Comparison of ENCODE assay signal across 20 cellular contexts in the genomic region with DNA sequence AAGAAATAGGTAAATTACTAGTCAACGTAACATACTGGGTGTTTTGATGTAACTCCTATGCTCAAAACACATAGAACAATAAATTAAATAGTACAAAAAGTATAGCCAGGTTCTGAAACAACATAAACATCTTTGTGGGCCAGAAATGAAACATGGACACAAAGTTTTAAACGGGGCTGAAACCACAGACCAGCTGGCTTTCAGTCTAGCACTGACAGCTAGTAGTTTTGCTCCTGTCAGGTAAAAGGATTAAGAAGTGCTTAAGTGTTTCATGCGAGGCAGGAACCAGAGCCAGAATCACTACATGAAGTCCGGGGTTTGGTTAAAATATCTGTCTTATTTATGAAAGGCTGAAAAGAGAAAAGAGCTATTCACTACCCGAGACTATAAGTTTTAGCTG. TPM values are rescaled to one million over a fixed set of nuclear protein-coding genes. Genes with fewer than 3 reads are reported as not detected.
DNase-seq lines count a peak whose midpoint lies in the region; ATAC-seq and TF ChIP-seq lines count a peak whose summit lies in the region.
"Had no signal": no experiment of that assay in that cellular context is flagged by ENCODE, and none has a peak within 500 bp of the region (broad histone marks: within the 10 kb centered on the region; RNA-seq: fewer than 3 reads in every experiment).

No MANE protein-coding gene starts in this region.

- POLR2A ChIA-PET in CD4-positive, alpha-beta memory T cell (lab: Charles Lee; ENCODE audit: partially characterized antibody), result no interaction called here

- H3K36me3 ChIP-seq in KMS-11 (ENCODE audit: insufficient read depth) (no peaks in the 10 kb centered on the region; the same call in 1 of the 2 replicates), HAP-1 (replicated peaks) (peaks cover 9% of the 10 kb centered on the region)
- H3K36me3 ChIP-seq in CD4-positive, alpha-beta memory T cell (ENCODE audit: insufficient read depth, low read length), result peaks cover 10% of the 10 kb centered on the region

- in situ Hi-C loops in HAP-1 (cut with MboI; ENCODE audit: low sequenced_read_pairs), result no loop called here

- H3K36me3 Mint-ChIP-seq in CD4-positive, alpha-beta memory T cell, result peaks cover 41 to 45% of the 10 kb centered on the region in 2 donors

- H3K4me1 Mint-ChIP-seq in CD4-positive, alpha-beta memory T cell, result peaks cover 0 to 2% (median 2%) of the 10 kb centered on the region in 4 donors

- CTCF ChIA-PET in CD4-positive, alpha-beta memory T cell (lab: Charles Lee; ENCODE audit: partially characterized antibody), result no interaction called here

- DNase-seq in GM12865 (ENCODE audit: low read depth) (peak; percentile 66), lower leg skin (ENCODE audit: low spot score in 2 of 2) (no peak), HAP-1 (ENCODE audit: low spot score in 2 of 2) (no peak), GM10266 (ENCODE audit: extremely low spot score) (no peak)
- no peak for DNase-seq in CD4-positive, alpha-beta memory T cell
- DNase-seq: DMS 273 treated with DMSO at 0.1 percent for 48 hours; GOT3; KBM-7; NCI-H1105; NCI-H187 treated with DMSO at 0.1 percent for 48 hours; NCI-H2171 treated with DMSO at 0.1 percent for 48 hours; NK-92 treated with Interleukin-12 subunit alpha and Interleukin-12 subunit beta, amount 100 ng/mL, for 24 hours; OCI-M1; SJCRH30 had no signal

- H3K4me1 ChIP-seq in KMS-11 (ENCODE audit: low read depth, poor library complexity, severe bottlenecking), result peaks cover 43% of the 10 kb centered on the region
- H3K4me1 ChIP-seq in CD4-positive, alpha-beta memory T cell (ENCODE audit: insufficient read depth, low read length), result no peaks in the 10 kb centered on the region
- peaks cover 13% of the 10 kb centered on the region for H3K4me1 ChIP-seq in HAP-1
- H3K4me1 ChIP-seq: BLaER1, SJCRH30 had no signal

- H3K27ac ChIP-seq in KMS-11, result peak overlapping the region; percentile 44; the same call in 1 of the 2 replicates
- no peak overlapping the region for H3K27ac ChIP-seq in CD4-positive, alpha-beta memory T cell (ENCODE audit: low read depth, low read length)
- H3K27ac ChIP-seq: 22Rv1, BLaER1, RWPE1, SJCRH30 had no signal

- no peak overlapping the region for H3K9ac ChIP-seq in KMS-11
- H3K9ac ChIP-seq: BLaER1 had no signal

- no peak for TF ChIP-seq POLR2A in lower leg skin (IDR thresholded peaks at IDR 0.05)

- no peak overlapping the region for H3K4me3 ChIP-seq in GM12865 (ENCODE audit: low read depth, low read length)
- no peak overlapping the region for H3K4me3 ChIP-seq in KMS-11 (IDR thresholded peaks at IDR 0.05; ENCODE audit: insufficient read depth, low read depth, low read length)
- H3K4me3 ChIP-seq in lower leg skin (ENCODE audit: low read depth, poor library complexity, severe bottlenecking), result no peak overlapping the region
- no peak overlapping the region for H3K4me3 ChIP-seq in CD4-positive, alpha-beta memory T cell (ENCODE audit: low read length in 2 of 2)
- H3K4me3 ChIP-seq in HAP-1, result no peak overlapping the region
- H3K4me3 ChIP-seq: BLaER1, SJCRH30 had no signal

- H3K27me3 ChIP-seq in KMS-11 (ENCODE audit: insufficient read depth, low read depth) (no peaks in the 10 kb centered on the region), HAP-1 (ENCODE audit: low read depth) (no peaks in the 10 kb centered on the region)
- H3K27me3 ChIP-seq in CD4-positive, alpha-beta memory T cell (ENCODE audit: insufficient read depth, low read length), result no peaks in the 10 kb centered on the region
- H3K27me3 ChIP-seq: BLaER1, SJCRH30 had no signal

- no peaks in the 10 kb centered on the region for H3K9me3 Mint-ChIP-seq in CD4-positive, alpha-beta memory T cell

- no peak overlapping the region for H3K27ac Mint-ChIP-seq in CD4-positive, alpha-beta memory T cell

- H4K20me1 ChIP-seq in KMS-11 (ENCODE audit: insufficient read depth), result no peaks in the 10 kb centered on the region

- H2AFZ ChIP-seq in KMS-11 (ENCODE audit: low read depth), result no peak overlapping the region

- H3K4me3 Mint-ChIP-seq in CD4-positive, alpha-beta memory T cell, result no peak overlapping the region

- TF ChIP-seq CTCF in GM12865 (IDR thresholded peaks at IDR 0.05; ENCODE audit: insufficient read depth, low read depth, low read length, missing control alignments) (no peak), KMS-11 (conservative IDR thresholded peaks at IDR 0.05; ENCODE audit: low read depth, low read length) (no peak), lower leg skin (IDR thresholded peaks at IDR 0.05) (no peak), GM10266 (IDR thresholded peaks at IDR 0.05; ENCODE audit: control insufficient read depth, insufficient read depth, low read depth, missing control alignments) (no peak)

- H3K79me2 ChIP-seq in KMS-11 (ENCODE audit: insufficient read depth, low read depth), result peaks cover 19% of the 10 kb centered on the region; the same call in 1 of the 2 replicates

- no peaks in the 10 kb centered on the region for H3K27me3 Mint-ChIP-seq in CD4-positive, alpha-beta memory T cell

- intact Hi-C loops in lower leg skin (cut with DNase I; ENCODE audit: low total_unique reads), result no loop called here
- intact Hi-C loops in CD4-positive, alpha-beta memory T cell (cut with micrococcal nuclease), result no loop called here

- no peaks in the 10 kb centered on the region for H3K9me3 ChIP-seq in CD4-positive, alpha-beta memory T cell (ENCODE audit: control insufficient read depth in 1 of 2, low read length in 2 of 2)
- H3K9me3 ChIP-seq in HAP-1, result no peaks in the 10 kb centered on the region
- H3K9me3 ChIP-seq: BLaER1, SJCRH30 had no signal

- ATAC-seq in GM19035 (IDR thresholded peaks at IDR 0.05; ENCODE audit: unreplicated experiment) (peak; percentile 56), HG02642 (IDR thresholded peaks at IDR 0.05; ENCODE audit: poor library complexity, unreplicated experiment) (peak; percentile 62)

- H3K4me2 ChIP-seq in KMS-11, result peak overlapping the region; percentile 91
- H3K4me2 ChIP-seq: BLaER1 had no signal

- WGBS in lower leg skin, 2 donors, result 92 to 93% methylated on average over 5 of the region's 5 CpGs

RNA-seq across cellular contexts. Expression of a gene that starts 19.5 kb away (rescaled TPM):
- total RNA-seq in lower leg skin, result 10 to 100 TPM; 23.8 to 30.4 (median 26.0) TPM
- total RNA-seq in CD4-positive, alpha-beta memory T cell, result 10 to 100 TPM; 20.3 to 21.7 TPM
- polyA plus RNA-seq in CD4-positive, alpha-beta memory T cell, result 10 to 100 TPM; 36.7 to 37.1 TPM

RNA-seq across cellular contexts. Expression of a gene that starts 35.3 kb away (rescaled TPM):
- 10 to 100 TPM; 31.0 to 52.7 (median 47.7) TPM for total RNA-seq in lower leg skin
- 10 to 100 TPM; 63.5 to 68.6 TPM for total RNA-seq in CD4-positive, alpha-beta memory T cell
- polyA plus RNA-seq in CD4-positive, alpha-beta memory T cell, result 10 to 100 TPM; 25.1 to 38.7 TPM
